Comparison of ENCODE assay signal across 1 cellular context in genomic region chrX:130179579-130180215, GRCh38.
TF ChIP-seq lines count a peak whose summit lies in the region.

No MANE protein-coding gene starts in this region.

TF ChIP-seq in K562, 482 proteins besides CTCF, POLR2A, EP300 and RAD21 (continued from another document and continues in another):
- TF ChIP-seq PML (IDR thresholded peaks at IDR 0.05; ENCODE audit: low read length) (peak; percentile 98), ZNF778 (CRISPR knock-in tag; IDR thresholded peaks at IDR 0.05) (no peak), ZNF717 (CRISPR knock-in tag; IDR thresholded peaks at IDR 0.05) (no peak), PRDM10 (IDR thresholded peaks at IDR 0.05; ENCODE audit: partially characterized antibody) (peak; percentile 84), MNT (conservative IDR thresholded peaks at IDR 0.05) (peak in 1 of 2 experiments; percentile 82; a peak in 2 of 4 replicates), RBM25 (IDR thresholded peaks at IDR 0.05; ENCODE audit: low read depth, low read length, severe bottlenecking) (no peak), HSF4 (CRISPR knock-in tag; IDR thresholded peaks at IDR 0.05; ENCODE audit: borderline replicate concordance) (no peak), E2F8 (IDR thresholded peaks at IDR 0.05; ENCODE audit: low read depth, partially characterized antibody) (peak; percentile 70), CCNT2 (IDR thresholded peaks at IDR 0.05; ENCODE audit: borderline replicate concordance, extremely low read depth, insufficient read length, low read depth, low read length) (peak; percentile 99), ZNF124 (CRISPR knock-in tag; IDR thresholded peaks at IDR 0.05) (no peak), CREBBP (IDR thresholded peaks at IDR 0.05; ENCODE audit: low read depth, low read length) (no peak), BCOR (IDR thresholded peaks at IDR 0.05) (peak; percentile 97), BRCA1 (IDR thresholded peaks at IDR 0.05) (no peak), BRCA1 (CRISPR knock-in tag; IDR thresholded peaks at IDR 0.05) (no peak), ZNF282 (CRISPR knock-in tag; IDR thresholded peaks at IDR 0.05) (no peak), ZNF140 (CRISPR knock-in tag; IDR thresholded peaks at IDR 0.05) (no peak), HNRNPL (IDR thresholded peaks at IDR 0.05; ENCODE audit: low read depth, low read length) (no peak), ZNF146 (CRISPR knock-in tag; IDR thresholded peaks at IDR 0.05; ENCODE audit: unreplicated experiment) (no peak), ZNF655 (CRISPR knock-in tag; IDR thresholded peaks at IDR 0.05) (no peak), PHTF2 (CRISPR knock-in tag; IDR thresholded peaks at IDR 0.05) (no peak), HDAC8 (tag; IDR thresholded peaks at IDR 0.05) (no peak), TAL1 (IDR thresholded peaks at IDR 0.05) (peak; percentile 99), HDGF (IDR thresholded peaks at IDR 0.05) (no peak), CTBP1 (IDR thresholded peaks at IDR 0.05; ENCODE audit: borderline replicate concordance) (peak; percentile 88; the same call in 1 of the 2 replicates), SP2 (IDR thresholded peaks at IDR 0.05; ENCODE audit: extremely low read depth, low read depth, low read length, poor library complexity, severe bottlenecking) (no peak), ARHGAP35 (IDR thresholded peaks at IDR 0.05; ENCODE audit: partially characterized antibody) (no peak), KAT7 (CRISPR knock-in tag; IDR thresholded peaks at IDR 0.05; ENCODE audit: borderline replicate concordance) (no peak), USF2 (CRISPR knock-in tag; IDR thresholded peaks at IDR 0.05) (no peak), RBBP5 (IDR thresholded peaks at IDR 0.05; ENCODE audit: borderline replicate concordance, insufficient read depth, low read length, poor library complexity, severe bottlenecking) (no peak), POLR2G (IDR thresholded peaks at IDR 0.05; ENCODE audit: low read depth, low read length) (no peak), ZNF764 (CRISPR knock-in tag; IDR thresholded peaks at IDR 0.05; ENCODE audit: low read depth) (no peak), MTA3 (IDR thresholded peaks at IDR 0.05; ENCODE audit: borderline replicate concordance) (peak; percentile 84), ESRRB (CRISPR knock-in tag; IDR thresholded peaks at IDR 0.05; ENCODE audit: borderline replicate concordance) (no peak), SMAD3 (CRISPR knock-in tag; conservative IDR thresholded peaks at IDR 0.05) (peak; percentile 62; the same call in 1 of the 2 replicates), FOXJ3 (CRISPR knock-in tag; IDR thresholded peaks at IDR 0.05) (no peak), FOSL1 (tag; conservative IDR thresholded peaks at IDR 0.05) (peak; percentile 92), GATAD2B (IDR thresholded peaks at IDR 0.05; ENCODE audit: borderline replicate concordance) (no peak), KDM4B (IDR thresholded peaks at IDR 0.05; ENCODE audit: borderline replicate concordance in 2 of 2, low read depth in 1 of 2) (no peak), ZNF253 (CRISPR knock-in tag; conservative IDR thresholded peaks at IDR 0.05) (no peak), GABPA (tag; conservative IDR thresholded peaks at IDR 0.05; ENCODE audit: low read depth) (0 out of 2 replicates have a peak, but pooled peaks have one; percentile 22), ZNF316 (IDR thresholded peaks at IDR 0.05) (peak; percentile 94), NFATC3 (IDR thresholded peaks at IDR 0.05) (0 out of 2 replicates have a peak, but pooled peaks have one; percentile 68), SMARCA5 (IDR thresholded peaks at IDR 0.05) (no peak), MCM3 (IDR thresholded peaks at IDR 0.05) (no peak), GATAD2A (IDR thresholded peaks at IDR 0.05) (no peak)
- TF ChIP-seq, protein P1, sequence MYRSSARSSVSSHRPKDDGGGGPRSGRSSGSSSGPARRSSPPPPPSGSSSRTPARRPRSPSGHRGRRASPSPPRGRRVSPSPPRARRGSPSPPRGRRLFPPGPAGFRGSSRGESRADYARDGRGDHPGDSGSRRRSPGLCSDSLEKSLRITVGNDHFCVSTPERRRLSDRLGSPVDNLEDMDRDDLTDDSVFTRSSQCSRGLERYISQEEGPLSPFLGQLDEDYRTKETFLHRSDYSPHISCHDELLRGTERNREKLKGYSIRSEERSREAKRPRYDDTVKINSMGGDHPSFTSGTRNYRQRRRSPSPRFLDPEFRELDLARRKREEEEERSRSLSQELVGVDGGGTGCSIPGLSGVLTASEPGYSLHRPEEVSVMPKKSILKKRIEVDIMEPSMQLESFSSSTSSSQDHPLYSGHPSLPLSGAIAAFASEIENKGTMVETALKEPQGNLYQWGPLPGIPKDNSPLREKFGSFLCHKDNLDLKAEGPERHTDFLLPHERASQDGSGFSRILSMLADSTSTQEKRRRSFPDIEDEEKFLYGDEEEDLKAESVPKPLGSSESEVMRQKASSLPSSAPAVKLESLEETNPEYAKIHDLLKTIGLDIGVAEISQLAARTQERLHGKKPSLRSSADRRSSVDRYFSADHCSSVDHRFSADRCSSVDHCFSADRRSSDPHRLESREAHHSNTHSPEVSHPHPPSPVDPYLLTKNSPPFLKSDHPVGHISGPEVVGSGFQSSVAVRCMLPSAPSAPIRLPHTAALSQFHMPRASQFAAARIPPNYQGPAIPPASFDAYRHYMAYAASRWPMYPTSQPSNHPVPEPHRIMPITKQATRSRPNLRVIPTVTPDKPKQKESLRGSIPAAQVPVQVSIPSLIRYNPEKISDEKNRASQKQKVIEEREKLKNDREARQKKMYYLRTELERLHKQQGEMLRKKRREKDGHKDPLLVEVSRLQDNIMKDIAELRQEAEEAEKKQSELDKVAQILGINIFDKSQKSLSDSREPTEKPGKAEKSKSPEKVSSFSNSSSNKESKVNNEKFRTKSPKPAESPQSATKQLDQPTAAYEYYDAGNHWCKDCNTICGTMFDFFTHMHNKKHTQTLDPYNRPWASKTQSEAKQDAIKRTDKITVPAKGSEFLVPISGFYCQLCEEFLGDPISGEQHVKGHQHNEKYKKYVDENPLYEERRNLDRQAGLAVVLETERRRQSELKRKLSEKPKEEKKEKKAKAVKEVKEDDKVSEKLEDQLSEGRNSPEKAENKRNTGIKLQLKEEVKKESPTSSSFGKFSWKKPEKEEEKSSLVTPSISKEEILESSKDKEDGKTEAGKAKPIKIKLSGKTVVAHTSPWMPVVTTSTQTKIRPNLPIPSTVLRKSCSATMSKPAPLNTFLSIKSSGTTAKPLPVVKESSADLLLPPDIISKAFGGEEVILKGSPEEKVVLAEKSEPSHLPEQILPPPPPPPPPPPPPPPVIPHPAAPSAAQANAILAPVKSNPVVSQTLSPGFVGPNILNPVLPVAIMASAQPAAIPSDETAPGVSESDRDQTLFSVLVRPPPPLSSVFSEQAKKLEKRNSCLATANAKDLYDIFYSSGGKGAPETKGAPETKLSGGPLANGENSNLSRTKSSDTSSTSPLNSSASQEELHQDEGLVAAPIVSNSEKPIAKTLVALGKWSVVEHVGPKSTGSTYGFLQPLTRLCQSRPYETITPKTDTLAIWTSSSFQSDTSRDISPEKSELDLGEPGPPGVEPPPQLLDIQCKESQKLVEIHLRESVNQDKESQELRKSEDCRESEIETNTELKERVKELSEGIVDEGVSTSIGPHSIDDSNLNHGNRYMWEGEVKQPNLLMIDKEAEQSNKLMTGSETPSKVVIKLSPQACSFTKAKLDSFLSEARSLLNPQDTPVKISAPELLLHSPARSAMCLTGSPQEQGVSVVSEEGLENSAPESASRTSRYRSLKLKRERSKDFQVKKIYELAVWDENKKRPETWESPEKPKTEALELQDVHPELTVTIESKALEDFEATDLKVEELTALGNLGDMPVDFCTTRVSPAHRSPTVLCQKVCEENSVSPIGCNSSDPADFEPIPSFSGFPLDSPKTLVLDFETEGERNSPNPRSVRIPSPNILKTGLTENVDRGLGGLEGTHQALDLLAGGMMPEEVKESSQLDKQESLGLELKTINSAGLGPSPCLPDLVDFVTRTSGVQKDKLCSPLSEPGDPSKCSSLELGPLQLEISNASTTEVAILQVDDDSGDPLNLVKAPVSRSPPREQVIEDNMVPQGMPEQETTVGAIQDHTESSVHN (IDR thresholded peaks at IDR 0.05; ENCODE audit: borderline replicate concordance in 1 of 2, low read depth in 1 of 2): peak in 1 of 2 experiments; percentile 76; a peak in 2 of 4 replicates
- TF ChIP-seq, protein P2, sequence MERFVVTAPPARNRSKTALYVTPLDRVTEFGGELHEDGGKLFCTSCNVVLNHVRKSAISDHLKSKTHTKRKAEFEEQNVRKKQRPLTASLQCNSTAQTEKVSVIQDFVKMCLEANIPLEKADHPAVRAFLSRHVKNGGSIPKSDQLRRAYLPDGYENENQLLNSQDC (CRISPR knock-in tag; IDR thresholded peaks at IDR 0.05): no peak
